Comparison of ENCODE assay signal across 1 cellular context in genomic region chr5:58135571-58136335, GRCh38.
TF ChIP-seq lines count a peak whose summit lies in the region.

No MANE protein-coding gene starts in this region.

TF ChIP-seq in GM23338, 12 proteins besides CTCF, POLR2A, EP300 and RAD21 (continued from another document):
- TF ChIP-seq, protein P1, sequence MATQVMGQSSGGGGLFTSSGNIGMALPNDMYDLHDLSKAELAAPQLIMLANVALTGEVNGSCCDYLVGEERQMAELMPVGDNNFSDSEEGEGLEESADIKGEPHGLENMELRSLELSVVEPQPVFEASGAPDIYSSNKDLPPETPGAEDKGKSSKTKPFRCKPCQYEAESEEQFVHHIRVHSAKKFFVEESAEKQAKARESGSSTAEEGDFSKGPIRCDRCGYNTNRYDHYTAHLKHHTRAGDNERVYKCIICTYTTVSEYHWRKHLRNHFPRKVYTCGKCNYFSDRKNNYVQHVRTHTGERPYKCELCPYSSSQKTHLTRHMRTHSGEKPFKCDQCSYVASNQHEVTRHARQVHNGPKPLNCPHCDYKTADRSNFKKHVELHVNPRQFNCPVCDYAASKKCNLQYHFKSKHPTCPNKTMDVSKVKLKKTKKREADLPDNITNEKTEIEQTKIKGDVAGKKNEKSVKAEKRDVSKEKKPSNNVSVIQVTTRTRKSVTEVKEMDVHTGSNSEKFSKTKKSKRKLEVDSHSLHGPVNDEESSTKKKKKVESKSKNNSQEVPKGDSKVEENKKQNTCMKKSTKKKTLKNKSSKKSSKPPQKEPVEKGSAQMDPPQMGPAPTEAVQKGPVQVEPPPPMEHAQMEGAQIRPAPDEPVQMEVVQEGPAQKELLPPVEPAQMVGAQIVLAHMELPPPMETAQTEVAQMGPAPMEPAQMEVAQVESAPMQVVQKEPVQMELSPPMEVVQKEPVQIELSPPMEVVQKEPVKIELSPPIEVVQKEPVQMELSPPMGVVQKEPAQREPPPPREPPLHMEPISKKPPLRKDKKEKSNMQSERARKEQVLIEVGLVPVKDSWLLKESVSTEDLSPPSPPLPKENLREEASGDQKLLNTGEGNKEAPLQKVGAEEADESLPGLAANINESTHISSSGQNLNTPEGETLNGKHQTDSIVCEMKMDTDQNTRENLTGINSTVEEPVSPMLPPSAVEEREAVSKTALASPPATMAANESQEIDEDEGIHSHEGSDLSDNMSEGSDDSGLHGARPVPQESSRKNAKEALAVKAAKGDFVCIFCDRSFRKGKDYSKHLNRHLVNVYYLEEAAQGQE (IDR thresholded peaks at IDR 0.05; ENCODE audit: unreplicated experiment) = no peak
- TF ChIP-seq ZNF462 (CRISPR knock-in tag; IDR thresholded peaks at IDR 0.05) (no peak), EZH2 (IDR thresholded peaks at IDR 0.05; ENCODE audit: low read depth, unreplicated experiment) (no peak)
